30 cellular contexts compared by ENCODE assay signal in genomic region chr20:37154684-37155298, GRCh38.
"Had no signal": no experiment of that assay in that cellular context is flagged by ENCODE, and none has a peak within 500 bp of the region (broad histone marks: within the 10 kb centered on the region; RNA-seq: fewer than 3 reads in every experiment).

No MANE protein-coding gene starts in this region.

- H3K27me3 ChIP-seq: pancreas, stomach, testis, thyroid gland, transverse colon, upper lobe of left lung, vagina had no signal

- H3K4me3 ChIP-seq: lower lobe of right lung, pancreas, prostate gland, skin epidermis, stomach, testis, thyroid gland, transverse colon, upper lobe of left lung, vagina had no signal

- H3K36me3 ChIP-seq: lower lobe of right lung, pancreas, prostate gland, thyroid gland, transverse colon, upper lobe of left lung, vagina had no signal

- H3K27me3 Mint-ChIP-seq: naive thymus-derived CD8-positive, alpha-beta T cell; stimulated activated naive B cell treated with anti-CD40 and anti-IgM and Interleukin-4, amounts not matched to agents 10 μg/mL and 1 μg/mL and 100 μg/mL, for 72 hours had no signal

- H3K4me1 ChIP-seq: lower lobe of right lung, pancreas, prostate gland, stomach, testis, transverse colon, upper lobe of left lung, vagina had no signal

- FAIRE-seq: keratinocyte, pancreas had no signal

- ATAC-seq: left cardiac atrium; left lobe of liver; lower lobe of right lung; naive thymus-derived CD8-positive, alpha-beta T cell; pancreas; right cardiac atrium; sciatic nerve; stimulated activated naive B cell treated with anti-CD40 and anti-IgM and Interleukin-4, amounts not matched to agents 10 μg/mL and 1 μg/mL and 100 μg/mL, for 72 hours; stimulated activated naive CD8-positive, alpha-beta T cell treated with anti-CD3 and anti-CD28 coated beads, Interleukin-15, Interleukin-2, amounts not matched to agents 100 U/mL and 50 U/mL, for 24 hours had no signal

- H3K4me1 Mint-ChIP-seq: naive thymus-derived CD8-positive, alpha-beta T cell; nephron; neural crest cell; stimulated activated naive B cell treated with anti-CD40 and anti-IgM and Interleukin-4, amounts not matched to agents 10 μg/mL and 1 μg/mL and 100 μg/mL, for 72 hours had no signal

- H3K4me3 Mint-ChIP-seq: naive thymus-derived CD8-positive, alpha-beta T cell; nephron; neural crest cell; stimulated activated naive B cell treated with anti-CD40 and anti-IgM and Interleukin-4, amounts not matched to agents 10 μg/mL and 1 μg/mL and 100 μg/mL, for 72 hours had no signal

- H3K9me3 Mint-ChIP-seq: naive thymus-derived CD8-positive, alpha-beta T cell; neural crest cell; stimulated activated naive B cell treated with anti-CD40 and anti-IgM and Interleukin-4, amounts not matched to agents 10 μg/mL and 1 μg/mL and 100 μg/mL, for 72 hours had no signal

- DNase-seq: kidney glomerular epithelial cell; left cardiac atrium; lower lobe of right lung; mammary epithelial cell; mesenchymal stem cell; naive thymus-derived CD8-positive, alpha-beta T cell; nucleus accumbens; pancreas; posterior cingulate gyrus; retina; right cardiac atrium; stimulated activated CD4-positive, alpha-beta T cell treated with anti-CD3 and anti-CD28 coated beads, Interleukin-12 subunit alpha, Interleukin-12 subunit beta, amount 100 ng/mL, for 4 hours; stimulated activated CD4-positive, alpha-beta T cell treated with anti-CD3 and anti-CD28 coated beads, Interleukin-15, amount 100 ng/mL, for 24 hours; stimulated activated CD4-positive, alpha-beta T cell treated with anti-CD3 and anti-CD28 coated beads, Interleukin-2, amount 100 ng/mL, for 24 hours; stimulated activated CD4-positive, alpha-beta T cell treated with anti-CD3 and anti-CD28 coated beads, Interleukin-4, amount 100 ng/mL, for 1 hour; stimulated activated naive B cell treated with anti-CD40 and anti-IgM and Interleukin-4, amounts not matched to agents 10 μg/mL and 1 μg/mL and 100 μg/mL, for 72 hours; stimulated activated naive CD8-positive, alpha-beta T cell treated with anti-CD3 and anti-CD28 coated beads, Interleukin-15, Interleukin-2, amounts not matched to agents 100 U/mL and 50 U/mL, for 24 hours; stomach; testis; thyroid gland; transverse colon; upper lobe of left lung had no signal

- H3K27ac ChIP-seq: lower lobe of right lung, pancreas, prostate gland, skin epidermis, stomach, testis, thyroid gland, transverse colon, upper lobe of left lung, vagina had no signal

- H3K27ac Mint-ChIP-seq: stimulated activated naive B cell treated with anti-CD40 and anti-IgM and Interleukin-4, amounts not matched to agents 10 μg/mL and 1 μg/mL and 100 μg/mL, for 72 hours had no signal

- H3K9me3 ChIP-seq: lower lobe of right lung, pancreas, prostate gland, stomach, testis, thyroid gland, transverse colon, upper lobe of left lung, vagina had no signal
